In the genomic region with DNA sequence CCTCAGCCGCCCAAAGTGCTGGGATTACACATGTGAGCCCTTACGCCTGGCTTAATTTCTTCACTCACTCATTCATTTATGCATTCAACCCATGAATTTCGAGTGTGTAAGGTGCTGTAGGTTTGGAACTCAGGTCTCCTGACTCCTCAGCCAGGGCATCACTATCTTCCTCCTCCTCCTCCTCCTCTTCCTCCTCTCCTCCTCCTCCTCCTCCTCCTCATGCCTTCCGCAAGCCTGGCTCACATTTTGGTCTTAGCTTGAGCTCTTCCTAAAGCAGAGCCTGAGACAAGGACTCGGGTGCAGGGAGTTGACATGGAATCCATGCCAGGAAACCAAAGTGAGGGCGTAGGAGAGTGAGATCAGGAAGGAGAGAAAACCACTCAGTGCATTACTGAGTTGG, we compare ENCODE assay signal across 34 cellular contexts. TPM values are rescaled to one million over a fixed set of nuclear protein-coding genes. Genes with fewer than 3 reads are reported as not detected.
"Had no signal": no experiment of that assay in that cellular context is flagged by ENCODE, and none has a peak within 500 bp of the region (broad histone marks: within the 10 kb centered on the region; RNA-seq: fewer than 3 reads in every experiment).

No MANE protein-coding gene starts in this region.

- H3K9me3 ChIP-seq: adrenal gland, body of pancreas, colonic mucosa, esophagus squamous epithelium, gastroesophageal sphincter had no signal

- H3K36me3 Mint-ChIP-seq: activated naive CD8-positive, alpha-beta T cell treated with anti-CD3 and anti-CD28 coated beads for 36 hours; WTC11 had no signal

- H3K4me1 ChIP-seq: adrenal gland, body of pancreas, colonic mucosa, esophagus squamous epithelium, gastroesophageal sphincter had no signal

- H3K27ac ChIP-seq: adrenal gland, body of pancreas, cardiac muscle cell, colonic mucosa, epithelial cell of prostate, esophagus squamous epithelium, gastroesophageal sphincter, VCaP had no signal

- H3K4me3 ChIP-seq: adrenal gland, body of pancreas, cardiac muscle cell, colonic mucosa, esophagus squamous epithelium, gastroesophageal sphincter had no signal

- H3K4me3 Mint-ChIP-seq: activated CD4-positive, alpha-beta memory T cell treated with anti-CD3 and anti-CD28 coated beads, Interleukin-2, amount 10 ng/mL, durations not matched to agents 7 days and 5 days; activated CD4-positive, alpha-beta T cell treated with anti-CD3 and anti-CD28 coated beads, Interleukin-2, amount 10 ng/mL, durations not matched to agents 7 days and 5 days; activated naive CD8-positive, alpha-beta T cell treated with anti-CD3 and anti-CD28 coated beads for 36 hours; activated naive CD8-positive, alpha-beta T cell treated with anti-CD3 and anti-CD28 coated beads, Interleukin-2, amount 50 U/mL, for 24 hours; activated T-cell treated with anti-CD3 and anti-CD28 coated beads, Interleukin-2, amount 50 U/mL, for 4 hours; activated T-helper 17 cell treated with anti-CD3 and anti-CD28 coated beads, Interleukin-2, amount 50 U/mL, for 72 hours; WTC11 had no signal

- H3K27ac Mint-ChIP-seq: activated CD4-positive, alpha-beta memory T cell treated with anti-CD3 and anti-CD28 coated beads, Interleukin-2, amount 10 ng/mL, durations not matched to agents 7 days and 5 days; activated CD4-positive, alpha-beta T cell treated with anti-CD3 and anti-CD28 coated beads, Interleukin-2, amount 10 ng/mL, durations not matched to agents 7 days and 5 days; activated naive CD8-positive, alpha-beta T cell treated with anti-CD3 and anti-CD28 coated beads for 36 hours; activated naive CD8-positive, alpha-beta T cell treated with anti-CD3 and anti-CD28 coated beads, Interleukin-2, amount 50 U/mL, for 24 hours; activated T-helper 17 cell treated with anti-CD3 and anti-CD28 coated beads, Interleukin-2, amount 50 U/mL, for 72 hours; WTC11 had no signal

- H3K27me3 ChIP-seq: body of pancreas, colonic mucosa had no signal

- H3K36me3 ChIP-seq: adrenal gland, cardiac muscle cell, colonic mucosa, esophagus squamous epithelium, gastroesophageal sphincter had no signal

- DNase-seq: activated CD4-positive, alpha-beta memory T cell treated with anti-CD3 and anti-CD28 coated beads, Interleukin-2, amount 10 ng/mL, durations not matched to agents 7 days and 5 days; activated CD4-positive, alpha-beta T cell treated with anti-CD3 and anti-CD28 coated beads for 1 hour; activated CD4-positive, alpha-beta T cell treated with anti-CD3 and anti-CD28 coated beads for 4 hours; activated CD4-positive, alpha-beta T cell treated with anti-CD3 and anti-CD28 coated beads, Interleukin-2, amount 10 ng/mL, durations not matched to agents 7 days and 5 days; activated CD4-positive, alpha-beta T cell treated with anti-CD3 and anti-CD28 coated beads, Interleukin-2, amount 50 U/mL, for 4 hours; activated effector memory CD4-positive, alpha-beta T cell treated with Interleukin-2 at 50 U/mL for 16 hours; activated gamma-delta T cell treated with Interleukin-2 at 50 U/mL for 16 hours; activated naive CD4-positive, alpha-beta T cell treated with anti-CD3 and anti-CD28 coated beads, Interleukin-2, amount 50 U/mL, for 16 hours; activated naive CD4-positive, alpha-beta T cell treated with Interleukin-2 at 50 U/mL for 16 hours; activated naive CD8-positive, alpha-beta T cell treated with anti-CD3 and anti-CD28 coated beads for 36 hours; activated naive CD8-positive, alpha-beta T cell treated with anti-CD3 and anti-CD28 coated beads, Interleukin-2, amount 50 U/mL, for 24 hours; activated T-cell treated with anti-CD3 and anti-CD28 coated beads, Interleukin-2, amount 50 U/mL, for 4 hours; adrenal gland; body of pancreas; central memory CD4-positive, alpha-beta T cell; cerebellar nuclear complex; colonic mucosa; effector CD8-positive, alpha-beta T cell; esophagus squamous epithelium; foreskin melanocyte; head of caudate nucleus; T-helper 2 cell had no signal

- ATAC-seq: activated naive CD8-positive, alpha-beta T cell treated with anti-CD3 and anti-CD28 coated beads, Interleukin-2, amount 50 U/mL, for 24 hours; activated T-cell treated with anti-CD3 and anti-CD28 coated beads, Interleukin-2, amount 50 U/mL, for 4 hours; activated T-helper 17 cell treated with anti-CD3 and anti-CD28 coated beads, Interleukin-2, amount 50 U/mL, for 72 hours; body of pancreas; gastroesophageal sphincter had no signal

- H3K9me3 Mint-ChIP-seq: activated CD4-positive, alpha-beta memory T cell treated with anti-CD3 and anti-CD28 coated beads, Interleukin-2, amount 10 ng/mL, durations not matched to agents 7 days and 5 days; activated CD4-positive, alpha-beta T cell treated with anti-CD3 and anti-CD28 coated beads, Interleukin-2, amount 10 ng/mL, durations not matched to agents 7 days and 5 days; activated naive CD8-positive, alpha-beta T cell treated with anti-CD3 and anti-CD28 coated beads, Interleukin-2, amount 50 U/mL, for 24 hours; activated T-cell treated with anti-CD3 and anti-CD28 coated beads, Interleukin-2, amount 50 U/mL, for 4 hours; activated T-helper 17 cell treated with anti-CD3 and anti-CD28 coated beads, Interleukin-2, amount 50 U/mL, for 72 hours; WTC11 had no signal

RNA-seq across cellular contexts. Expression of a gene that starts 20.8 kb away (rescaled TPM):
- total RNA-seq: activated CD4-positive, alpha-beta memory T cell treated with anti-CD3 and anti-CD28 coated beads, Interleukin-2, amount 10 ng/mL, durations not matched to agents 7 days and 5 days; activated CD4-positive, alpha-beta T cell treated with anti-CD3 and anti-CD28 coated beads, Interleukin-2, amount 10 ng/mL, durations not matched to agents 7 days and 5 days; activated naive CD8-positive, alpha-beta T cell treated with anti-CD3 and anti-CD28 coated beads for 36 hours; activated T-helper 17 cell treated with anti-CD3 and anti-CD28 coated beads, Interleukin-2, amount 50 U/mL, for 72 hours; aorta; cardiac muscle cell; dermis microvascular lymphatic vessel endothelial cell; endothelial cell of umbilical vein; fibroblast of lung; fibroblast of villous mesenchyme; T-helper 1 cell treated with Interleukin-12 subunit alpha and Interleukin-12 subunit beta and Interleukin-4 antibody, amounts not matched to agents 30 ng/mL and 1 ng/mL, for 36 hours had no signal
- polyA plus RNA-seq: endothelial cell of umbilical vein, fibroblast of lung had no signal
